In the genomic region with DNA sequence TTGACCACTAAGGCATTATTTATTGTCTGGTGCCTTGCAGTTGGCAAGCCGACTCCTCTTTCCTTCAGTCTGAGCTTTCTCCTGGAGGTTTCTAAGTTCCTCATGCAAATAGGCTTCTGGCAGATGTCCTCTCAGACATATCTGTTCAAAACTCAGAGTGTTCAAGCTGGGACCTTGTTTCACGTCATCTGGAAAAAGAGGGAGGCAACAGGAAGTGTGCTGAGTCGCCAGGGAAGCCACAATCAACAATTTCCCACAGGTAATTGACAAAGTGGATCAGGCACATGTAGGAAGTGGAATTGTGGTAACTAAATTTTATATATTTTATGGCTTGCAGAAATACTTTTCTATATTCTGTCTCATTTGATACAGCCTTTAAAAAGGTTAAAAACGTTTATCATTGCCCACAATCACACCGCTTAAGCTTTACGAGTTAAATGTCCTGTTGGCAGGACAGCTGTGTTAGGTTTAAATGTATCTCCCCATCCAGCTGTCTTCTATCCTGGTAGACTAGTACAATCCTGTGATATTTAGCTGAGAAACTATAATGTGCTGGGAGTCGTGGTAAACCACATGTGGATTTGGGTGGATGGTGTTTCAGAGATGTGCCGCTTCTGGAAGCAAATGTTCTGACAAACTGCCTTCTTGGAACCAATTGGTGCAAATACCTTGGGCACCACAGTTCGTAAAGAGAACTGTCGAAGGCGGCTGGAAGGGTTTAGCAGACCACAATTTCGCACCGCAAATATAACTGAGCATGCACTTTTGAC, we compare ENCODE assay signal across 24 cellular contexts. TPM values are rescaled to one million over a fixed set of nuclear protein-coding genes. Genes with fewer than 3 reads are reported as not detected.
DNase-seq lines count a peak whose midpoint lies in the region; ATAC-seq and TF ChIP-seq lines count a peak whose summit lies in the region.
"Had no signal": no experiment of that assay in that cellular context is flagged by ENCODE, and none has a peak within 500 bp of the region (broad histone marks: within the 10 kb centered on the region; RNA-seq: fewer than 3 reads in every experiment).

No MANE protein-coding gene starts in this region.

- peaks cover 36% of the 10 kb centered on the region for H3K4me1 ChIP-seq in BLaER1
- peaks cover 12% of the 10 kb centered on the region for H3K4me1 ChIP-seq in SJCRH30
- peaks cover 20% of the 10 kb centered on the region for H3K4me1 ChIP-seq in mesenchymal stem cell (ENCODE audit: control insufficient read depth, insufficient read depth, low read depth, low read length)
- H3K4me1 ChIP-seq: spleen, transverse colon had no signal

- H2AK5ac ChIP-seq in mesenchymal stem cell (ENCODE audit: low read length, severe bottlenecking), result no peak overlapping the region

- H3K27me3 Mint-ChIP-seq in activated CD8-positive, alpha-beta T cell treated with anti-CD3 and anti-CD28 coated beads for 36 hours, result no peaks in the 10 kb centered on the region
- H3K27me3 Mint-ChIP-seq in activated CD4-positive, alpha-beta T cell treated with anti-CD3 and anti-CD28 coated beads, Interleukin-2, amount 10 ng/mL, durations not matched to agents 24 days and 14 days, result no peaks in the 10 kb centered on the region
- H3K27me3 Mint-ChIP-seq: activated naive CD8-positive, alpha-beta T cell treated with anti-CD3 and anti-CD28 coated beads, Interleukin-2, amount 50 U/mL, for 24 hours had no signal

- H3K9me3 ChIP-seq in BLaER1 (no peaks in the 10 kb centered on the region), SJCRH30 (replicated peaks) (no peaks in the 10 kb centered on the region), mesenchymal stem cell (ENCODE audit: control insufficient read depth, low read length) (no peaks in the 10 kb centered on the region)
- H3K9me3 ChIP-seq: BE2C, left ventricle myocardium inferior, SK-N-SH, spleen, transverse colon had no signal

- H3K4ac ChIP-seq in mesenchymal stem cell (ENCODE audit: low read depth in 1 of 2, low read length in 2 of 2), result no peak overlapping the region

- H2BK12ac ChIP-seq in mesenchymal stem cell (ENCODE audit: low read length in 2 of 2), result no peak overlapping the region

- H3K27me3 ChIP-seq in BLaER1, result no peaks in the 10 kb centered on the region
- H3K27me3 ChIP-seq in SJCRH30, result no peaks in the 10 kb centered on the region
- H3K27me3 ChIP-seq in mesenchymal stem cell (ENCODE audit: control insufficient read depth in 1 of 2, insufficient read depth in 1 of 2, low read length in 2 of 2), result no peaks in the 10 kb centered on the region
- H3K27me3 ChIP-seq: BE2C, dorsolateral prefrontal cortex, spleen, transverse colon had no signal

- no peak overlapping the region for H2AFZ ChIP-seq in mesenchymal stem cell (ENCODE audit: low read depth, low read length)

- H3K4me3 Mint-ChIP-seq in activated CD8-positive, alpha-beta T cell treated with anti-CD3 and anti-CD28 coated beads for 36 hours, result no peak overlapping the region
- H3K4me3 Mint-ChIP-seq in activated CD4-positive, alpha-beta T cell treated with anti-CD3 and anti-CD28 coated beads, Interleukin-2, amount 10 ng/mL, durations not matched to agents 24 days and 14 days, result no peak overlapping the region
- H3K4me3 Mint-ChIP-seq: activated naive CD8-positive, alpha-beta T cell treated with anti-CD3 and anti-CD28 coated beads, Interleukin-2, amount 50 U/mL, for 24 hours; natural killer cell had no signal

- H3K4me1 Mint-ChIP-seq in activated CD8-positive, alpha-beta T cell treated with anti-CD3 and anti-CD28 coated beads for 36 hours (ENCODE audit: low read depth), result peaks cover 8% of the 10 kb centered on the region
- H3K4me1 Mint-ChIP-seq in activated CD4-positive, alpha-beta T cell treated with anti-CD3 and anti-CD28 coated beads, Interleukin-2, amount 10 ng/mL, durations not matched to agents 24 days and 14 days, result peaks cover 24% of the 10 kb centered on the region

- ATAC-seq in activated CD8-positive, alpha-beta T cell treated with anti-CD3 and anti-CD28 coated beads for 36 hours, result no peak
- ATAC-seq in GM21737 (IDR thresholded peaks at IDR 0.05; ENCODE audit: unreplicated experiment), result no peak

- intact Hi-C loops in activated CD8-positive, alpha-beta T cell treated with anti-CD3 and anti-CD28 coated beads for 36 hours (cut with micrococcal nuclease), result no loop called here
- intact Hi-C loops in activated CD4-positive, alpha-beta T cell treated with anti-CD3 and anti-CD28 coated beads, Interleukin-2, amount 10 ng/mL, durations not matched to agents 24 days and 14 days (cut with micrococcal nuclease), result no loop called here

- no peak overlapping the region for H3K23ac ChIP-seq in mesenchymal stem cell (ENCODE audit: low read length in 2 of 2)

- H3K36me3 ChIP-seq in BLaER1, result peaks cover 64% of the 10 kb centered on the region
- no peaks in the 10 kb centered on the region for H3K36me3 ChIP-seq in SJCRH30
- H3K36me3 ChIP-seq in mesenchymal stem cell (ENCODE audit: control insufficient read depth in 1 of 2, insufficient read depth in 2 of 2, low read depth in 1 of 2, low read length in 2 of 2), result no peaks in the 10 kb centered on the region
- H3K36me3 ChIP-seq: BE2C, left ventricle myocardium inferior, spleen, transverse colon had no signal

- no peak overlapping the region for H3K18ac ChIP-seq in mesenchymal stem cell (ENCODE audit: low read depth in 1 of 2, low read length in 2 of 2)

- no peaks in the 10 kb centered on the region for H3K36me3 Mint-ChIP-seq in activated CD8-positive, alpha-beta T cell treated with anti-CD3 and anti-CD28 coated beads for 36 hours (ENCODE audit: low read depth)
- H3K36me3 Mint-ChIP-seq in activated CD4-positive, alpha-beta T cell treated with anti-CD3 and anti-CD28 coated beads, Interleukin-2, amount 10 ng/mL, durations not matched to agents 24 days and 14 days (ENCODE audit: low read depth), result peaks cover 21% of the 10 kb centered on the region
- H3K36me3 Mint-ChIP-seq: natural killer cell had no signal

- H3K9me3 Mint-ChIP-seq in activated CD8-positive, alpha-beta T cell treated with anti-CD3 and anti-CD28 coated beads for 36 hours, result no peaks in the 10 kb centered on the region
- H3K9me3 Mint-ChIP-seq in activated CD4-positive, alpha-beta T cell treated with anti-CD3 and anti-CD28 coated beads, Interleukin-2, amount 10 ng/mL, durations not matched to agents 24 days and 14 days, result no peaks in the 10 kb centered on the region
- H3K9me3 Mint-ChIP-seq: activated naive CD8-positive, alpha-beta T cell treated with anti-CD3 and anti-CD28 coated beads, Interleukin-2, amount 50 U/mL, for 24 hours; natural killer cell had no signal

- H3K4me3 ChIP-seq in BLaER1 (no peak overlapping the region), SJCRH30 (no peak overlapping the region), mesenchymal stem cell (ENCODE audit: insufficient read depth in 1 of 2, low read depth in 1 of 2, low read length in 2 of 2) (no peak overlapping the region)
- H3K4me3 ChIP-seq in Jurkat, Clone E6-1 (ENCODE audit: low read length), result no peak overlapping the region
- H3K4me3 ChIP-seq: dorsolateral prefrontal cortex, left ventricle myocardium inferior, spleen, transverse colon had no signal

- H3K14ac ChIP-seq in mesenchymal stem cell (ENCODE audit: low read length in 2 of 2), result no peak overlapping the region

- H3K27ac ChIP-seq in BLaER1 (no peak overlapping the region), SJCRH30 (peak overlapping the region; percentile 22), mesenchymal stem cell (ENCODE audit: low read length, poor library complexity, severe bottlenecking) (no peak overlapping the region)
- H3K27ac ChIP-seq: dorsolateral prefrontal cortex, left ventricle myocardium inferior, spleen, transverse colon had no signal

- 90% methylated on average over 12 of the region's 13 CpGs for WGBS in mesenchymal stem cell

- H2BK120ac ChIP-seq in mesenchymal stem cell (ENCODE audit: low read depth, low read length), result no peak overlapping the region

- H2BK15ac ChIP-seq in mesenchymal stem cell (ENCODE audit: low read depth, poor library complexity, severe bottlenecking), result no peak overlapping the region

- H3K27ac Mint-ChIP-seq in activated CD8-positive, alpha-beta T cell treated with anti-CD3 and anti-CD28 coated beads for 36 hours, result no peak overlapping the region
- no peak overlapping the region for H3K27ac Mint-ChIP-seq in activated CD4-positive, alpha-beta T cell treated with anti-CD3 and anti-CD28 coated beads, Interleukin-2, amount 10 ng/mL, durations not matched to agents 24 days and 14 days
- H3K27ac Mint-ChIP-seq: activated naive CD8-positive, alpha-beta T cell treated with anti-CD3 and anti-CD28 coated beads, Interleukin-2, amount 50 U/mL, for 24 hours; natural killer cell had no signal

- no peak overlapping the region for H2BK5ac ChIP-seq in mesenchymal stem cell (ENCODE audit: low read depth, low read length, poor library complexity, severe bottlenecking)

- no peaks in the 10 kb centered on the region for H3K79me1 ChIP-seq in mesenchymal stem cell (replicated peaks; ENCODE audit: low read length, poor library complexity, severe bottlenecking)

- H3K9ac ChIP-seq in BLaER1 (no peak overlapping the region), mesenchymal stem cell (ENCODE audit: low read length) (no peak overlapping the region)
- H3K9ac ChIP-seq: SK-N-SH had no signal

- no peaks in the 10 kb centered on the region for H4K20me1 ChIP-seq in BLaER1

- H4K91ac ChIP-seq in mesenchymal stem cell (ENCODE audit: low read length), result peak overlapping the region; percentile 9

- CTCF ChIA-PET in activated CD8-positive, alpha-beta T cell treated with anti-CD3 and anti-CD28 coated beads for 36 hours (lab: Charles Lee), result interaction anchor here (0.8 kb wide), 1 partner anchor 10 kb away, joined by 3 read pairs; no protein-coding TSS in a partner anchor
- CTCF ChIA-PET in HEK293T (lab: Yijun Ruan, JAX), result interaction anchor here (0.9 kb wide), 1 partner anchor 271 kb away, joined by 5 read pairs; no protein-coding TSS in a partner anchor

- peak overlapping the region; percentile 9; the same call in 1 of the 2 replicates for H3K4me2 ChIP-seq in BLaER1
- H3K4me2 ChIP-seq in mesenchymal stem cell (ENCODE audit: low read length, poor library complexity, severe bottlenecking), result no peak overlapping the region
- H3K4me2 ChIP-seq: SK-N-SH had no signal

- peak; percentile 14 for DNase-seq in Jurkat, Clone E6-1 (ENCODE audit: low read depth, low spot score)
- DNase-seq in SJCRH30 (peak; percentile 61 to 82), mesenchymal stem cell (no peak), HEK293T (ENCODE audit: extremely low spot score) (no peak)
- DNase-seq in activated CD8-positive, alpha-beta T cell treated with anti-CD3 and anti-CD28 coated beads for 36 hours, result no peak
- no peak for DNase-seq in activated CD4-positive, alpha-beta T cell treated with anti-CD3 and anti-CD28 coated beads, Interleukin-2, amount 10 ng/mL, durations not matched to agents 24 days and 14 days
- DNase-seq: activated CD4-positive, alpha-beta T cell treated with anti-CD3 and anti-CD28 coated beads for 48 hours; activated naive CD8-positive, alpha-beta T cell treated with anti-CD3 and anti-CD28 coated beads, Interleukin-2, amount 50 U/mL, for 24 hours; activated T-cell treated with anti-CD3 and anti-CD28 coated beads, Interleukin-2, amount 50 U/mL, for 48 hours; BE2C; cerebellar nuclear complex; dorsolateral prefrontal cortex; left ventricle myocardium inferior; midbrain; natural killer cell; NCI-H1048; NCI-H1694 treated with DMSO at 0.1 percent for 48 hours; NCI-H748 treated with DMSO at 0.1 percent for 48 hours; SK-N-SH; spleen; T-helper 2 cell; transverse colon had no signal

- TF ChIP-seq CTCF in activated CD8-positive, alpha-beta T cell treated with anti-CD3 and anti-CD28 coated beads for 36 hours (IDR thresholded peaks at IDR 0.05), result no peak

- no peak overlapping the region for H4K8ac ChIP-seq in mesenchymal stem cell (ENCODE audit: low read length)

- POLR2A ChIA-PET in activated CD8-positive, alpha-beta T cell treated with anti-CD3 and anti-CD28 coated beads for 36 hours (lab: Charles Lee), result no interaction called here
- POLR2A ChIA-PET in HEK293T (lab: Yijun Ruan, JAX), result no interaction called here

RNA-seq across cellular contexts. Expression of gene SCG5, which starts 14.8 kb away (rescaled TPM):
- polyA plus RNA-seq in Jurkat, Clone E6-1 (2012; ENCODE audit: insufficient read depth, insufficient read length), result 0.76 TPM
- 0.36 and 0.41 TPM in 2 replicates for total RNA-seq in SJCRH30 (2014; rRNA removed; shearing (Covaris generic))
- polyA plus RNA-seq in mesenchymal stem cell (2013, experiment 1 of 2), result 1.5 TPM
- 2.4 TPM for polyA plus RNA-seq in mesenchymal stem cell (2013, experiment 2 of 2)
- 1 to 10 TPM; 1.2 to 1.6 TPM for total RNA-seq in activated CD8-positive, alpha-beta T cell treated with anti-CD3 and anti-CD28 coated beads for 36 hours
- 1.5 and 2.2 TPM in 2 replicates for total RNA-seq in activated CD4-positive, alpha-beta T cell treated with anti-CD3 and anti-CD28 coated beads, Interleukin-2, amount 10 ng/mL, durations not matched to agents 24 days and 14 days
- total RNA-seq: left ventricle myocardium inferior, natural killer cell had no signal

RNA-seq across cellular contexts. Expression of gene ARHGAP11A, which starts 41.0 kb away (rescaled TPM):
- polyA plus RNA-seq in Jurkat, Clone E6-1 (2012; ENCODE audit: insufficient read depth, insufficient read length), result 102 TPM
- 75.8 and 86.1 TPM in 2 replicates for total RNA-seq in SJCRH30 (2014; rRNA removed; shearing (Covaris generic))
- 4.5 TPM for polyA plus RNA-seq in mesenchymal stem cell (2013, experiment 1 of 2)
- polyA plus RNA-seq in mesenchymal stem cell (2013, experiment 2 of 2), result 5.2 TPM
- total RNA-seq in activated CD8-positive, alpha-beta T cell treated with anti-CD3 and anti-CD28 coated beads for 36 hours, result 10 to 100 TPM; 92.3 to 96.7 TPM
- total RNA-seq in activated CD4-positive, alpha-beta T cell treated with anti-CD3 and anti-CD28 coated beads, Interleukin-2, amount 10 ng/mL, durations not matched to agents 24 days and 14 days, result 95.7 and 98.2 TPM in 2 replicates

Comparison
In these comparisons a context has a peak if more than half of its experiments do, and no peak if none do; other contexts are left out.
1. DNase-seq: peak in Jurkat, Clone E6-1 (single experiment) and SJCRH30 (2 of 2); none in mesenchymal stem cell (single experiment), activated CD8-positive, alpha-beta T cell treated with anti-CD3 and anti-CD28 coated beads for 36 hours (single experiment), activated CD4-positive, alpha-beta T cell treated with anti-CD3 and anti-CD28 coated beads, Interleukin-2, amount 10 ng/mL, durations not matched to agents 24 days and 14 days (single experiment) and HEK293T (single experiment).